8 cellular contexts compared by ENCODE assay signal in the genomic region with DNA sequence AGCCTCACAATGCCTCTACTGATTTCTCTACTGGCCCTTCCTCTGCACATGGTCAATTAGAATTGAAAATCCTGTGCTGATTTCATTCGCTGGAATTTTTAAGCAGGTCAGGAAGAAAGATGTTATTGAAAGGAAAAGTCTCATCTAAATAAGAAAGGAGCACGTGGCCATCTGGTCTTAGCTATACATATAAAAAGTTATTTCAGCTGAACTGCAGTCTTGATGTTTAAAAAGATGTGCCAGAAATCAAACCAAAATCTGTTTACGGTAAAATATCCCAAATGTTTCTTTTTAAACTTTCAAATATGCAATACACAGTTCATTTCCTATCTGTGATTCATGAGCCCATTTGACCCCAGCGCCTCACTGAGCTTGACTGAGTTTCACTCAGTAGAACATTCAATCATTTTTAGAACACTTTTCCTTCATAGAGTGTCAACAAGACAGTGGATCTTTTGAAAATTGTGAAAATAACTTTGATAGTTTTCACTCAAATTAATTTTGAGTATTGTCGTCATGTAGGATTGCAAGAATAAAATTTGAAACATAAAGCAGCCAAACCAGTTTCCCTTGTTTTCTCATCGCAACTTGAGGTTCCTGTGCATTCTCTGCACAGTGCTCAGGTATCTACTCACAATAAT.
DNase-seq lines count a peak whose midpoint lies in the region; ATAC-seq and TF ChIP-seq lines count a peak whose summit lies in the region.

No MANE protein-coding gene starts in this region.

- peaks cover 3% of the 10 kb centered on the region for H3K36me3 ChIP-seq in OCI-LY3 (replicated peaks; ENCODE audit: low read depth, low read length)

- H4K20me1 ChIP-seq in OCI-LY3 (ENCODE audit: insufficient read depth, low read length), result no peaks in the 10 kb centered on the region

- no peak for ATAC-seq in GM18909 (IDR thresholded peaks at IDR 0.05; ENCODE audit: poor library complexity, unreplicated experiment)
- ATAC-seq in GM21717 (IDR thresholded peaks at IDR 0.05; ENCODE audit: unreplicated experiment), result no peak

- no peak overlapping the region for H3K4me3 ChIP-seq in OCI-LY3 (ENCODE audit: low read length)

- H3K4me2 ChIP-seq in OCI-LY3 (ENCODE audit: low read length), result peak overlapping the region; percentile 0; the same call in 1 of the 2 replicates

- H3K27me3 ChIP-seq in OCI-LY3 (ENCODE audit: low read depth, low read length), result no peaks in the 10 kb centered on the region

- no peak overlapping the region for H3K27ac ChIP-seq in OCI-LY3 (ENCODE audit: low read length)

- H3K4me1 ChIP-seq in OCI-LY3 (ENCODE audit: low read length), result peaks cover 62% of the 10 kb centered on the region

- no peak overlapping the region for H2AFZ ChIP-seq in OCI-LY3 (ENCODE audit: low read depth, low read length)

- H3K9ac ChIP-seq in OCI-LY3 (ENCODE audit: low read length), result no peak overlapping the region

- peaks cover 91% of the 10 kb centered on the region for H3K79me2 ChIP-seq in OCI-LY3 (ENCODE audit: low read length)

- TF ChIP-seq CTCF in OCI-LY3 (IDR thresholded peaks at IDR 0.05; ENCODE audit: low read depth, low read length), result no peak

- no peaks in the 10 kb centered on the region for H3K9me3 ChIP-seq in OCI-LY3 (ENCODE audit: insufficient read depth, low read length)

- peak; percentile 61 for DNase-seq in NCI-H510A treated with DMSO at 0.1 percent for 48 hours (lab: John Stamatoyannopoulos, UW)
- DNase-seq in NCI-H510A (lab: John Stamatoyannopoulos, UW), result no peak
- peak; percentile 76 for DNase-seq in dermis blood vessel endothelial cell
- DNase-seq in renal cortical epithelial cell (ENCODE audit: low read depth), result peak; percentile 40
- DNase-seq in iPS-NIHi11 (ENCODE audit: low spot score), result no peak

Comparison
In these comparisons a context has a peak if more than half of its experiments do, and no peak if none do; other contexts are left out.
1. DNase-seq: peak in NCI-H510A treated with DMSO at 0.1 percent for 48 hours (single experiment), dermis blood vessel endothelial cell (single experiment) and renal cortical epithelial cell (single experiment); none in NCI-H510A (single experiment) and iPS-NIHi11 (single experiment).